ENCODE assay signal across 1 cellular context in genomic region chr19:5691930-5692784, GRCh38.
TF ChIP-seq lines count a peak whose summit lies in the region.

No MANE protein-coding gene starts in this region.

TF ChIP-seq in K562, 482 proteins besides CTCF, POLR2A, EP300 and RAD21 (continued from another document and continues in another):
- TF ChIP-seq ATF3 (IDR thresholded peaks at IDR 0.05), result no peak
- TF ChIP-seq ATF3 (CRISPR knock-in tag; conservative IDR thresholded peaks at IDR 0.05), result no peak; the same call in 1 of the 2 replicates
- no peak for TF ChIP-seq DLX4 (CRISPR knock-in tag; IDR thresholded peaks at IDR 0.05)
- TF ChIP-seq RBM22 (IDR thresholded peaks at IDR 0.05; ENCODE audit: low read depth, low read length, poor library complexity, severe bottlenecking), result peak; percentile 96
- no peak for TF ChIP-seq DEAF1 (CRISPR knock-in tag; IDR thresholded peaks at IDR 0.05)
- no peak for TF ChIP-seq ZFP1 (CRISPR knock-in tag; IDR thresholded peaks at IDR 0.05)
- no peak; a peak in 1 of 4 replicates for TF ChIP-seq MAZ (CRISPR knock-in tag; conservative IDR thresholded peaks at IDR 0.05 in 1 of 2, IDR thresholded peaks at IDR 0.05 in 1 of 2)
- no peak for TF ChIP-seq ZNF324 (CRISPR knock-in tag; IDR thresholded peaks at IDR 0.05)
- no peak for TF ChIP-seq DACH1 (IDR thresholded peaks at IDR 0.05; ENCODE audit: partially characterized antibody)
- no peak for TF ChIP-seq KLF1 (tag; IDR thresholded peaks at IDR 0.05)
- TF ChIP-seq ZNF561 (CRISPR knock-in tag; conservative IDR thresholded peaks at IDR 0.05), result no peak
- TF ChIP-seq CREB1 (IDR thresholded peaks at IDR 0.05), result peak; percentile 9
- TF ChIP-seq CREB1 (CRISPR knock-in tag; IDR thresholded peaks at IDR 0.05), result 0 out of 2 replicates have a peak, but pooled peaks have one; percentile 27
- no peak for TF ChIP-seq TFAM (CRISPR knock-in tag; conservative IDR thresholded peaks at IDR 0.05)
- TF ChIP-seq E2F4 (CRISPR knock-in tag; IDR thresholded peaks at IDR 0.05; ENCODE audit: low read depth), result no peak
- no peak for TF ChIP-seq ZBTB2 (IDR thresholded peaks at IDR 0.05)
- TF ChIP-seq ZKSCAN3 (CRISPR knock-in tag; IDR thresholded peaks at IDR 0.05), result no peak
- TF ChIP-seq EP400 (IDR thresholded peaks at IDR 0.05), result no peak
- TF ChIP-seq GATAD2B (IDR thresholded peaks at IDR 0.05; ENCODE audit: borderline replicate concordance), result no peak
- no peak for TF ChIP-seq ETS2 (tag; IDR thresholded peaks at IDR 0.05; ENCODE audit: borderline replicate concordance, poor library complexity, severe bottlenecking)
- TF ChIP-seq ATF4 (CRISPR knock-in tag; IDR thresholded peaks at IDR 0.05), result no peak
- no peak for TF ChIP-seq ERF (CRISPR knock-in tag; IDR thresholded peaks at IDR 0.05)
- no peak for TF ChIP-seq RBM25 (IDR thresholded peaks at IDR 0.05; ENCODE audit: low read depth, low read length, severe bottlenecking)
- no peak for TF ChIP-seq STAT5B (CRISPR knock-in tag; IDR thresholded peaks at IDR 0.05)
- TF ChIP-seq CHD1 (IDR thresholded peaks at IDR 0.05; ENCODE audit: low read length), result peak; percentile 72
- peak; percentile 62; the same call in 1 of the 2 replicates for TF ChIP-seq HDAC6 (IDR thresholded peaks at IDR 0.05; ENCODE audit: low read depth, low read length)
- TF ChIP-seq ZNF778 (CRISPR knock-in tag; IDR thresholded peaks at IDR 0.05), result no peak
- no peak for TF ChIP-seq MNT (conservative IDR thresholded peaks at IDR 0.05)
- no peak for TF ChIP-seq NFRKB (IDR thresholded peaks at IDR 0.05; ENCODE audit: low read depth)
- no peak for TF ChIP-seq HDAC2 (IDR thresholded peaks at IDR 0.05)
- peak; percentile 7 for TF ChIP-seq PCBP1 (IDR thresholded peaks at IDR 0.05; ENCODE audit: low read depth, low read length, poor library complexity, severe bottlenecking)
- TF ChIP-seq PBX2 (CRISPR knock-in tag; IDR thresholded peaks at IDR 0.05; ENCODE audit: low read depth), result no peak
- TF ChIP-seq PBX2 (tag; conservative IDR thresholded peaks at IDR 0.05; ENCODE audit: low read depth), result no peak
- TF ChIP-seq HOXB6 (CRISPR knock-in tag; IDR thresholded peaks at IDR 0.05; ENCODE audit: borderline replicate concordance), result no peak
- no peak for TF ChIP-seq PPARD (CRISPR knock-in tag; IDR thresholded peaks at IDR 0.05)
- no peak for TF ChIP-seq ZNF655 (CRISPR knock-in tag; IDR thresholded peaks at IDR 0.05)
- TF ChIP-seq THRAP3 (IDR thresholded peaks at IDR 0.05; ENCODE audit: borderline replicate concordance), result no peak
- peak; percentile 45; the same call in 1 of the 2 replicates for TF ChIP-seq MTA3 (IDR thresholded peaks at IDR 0.05; ENCODE audit: borderline replicate concordance)
- TF ChIP-seq RFX1 (IDR thresholded peaks at IDR 0.05), result no peak
- TF ChIP-seq ARID1B (IDR thresholded peaks at IDR 0.05), result no peak
- no peak for TF ChIP-seq TAF1 (IDR thresholded peaks at IDR 0.05; ENCODE audit: control insufficient read depth, extremely low read depth, insufficient read depth, low read length, severe bottlenecking)
- TF ChIP-seq MEF2A (IDR thresholded peaks at IDR 0.05; ENCODE audit: control insufficient read depth, low read depth, low read length), result no peak
- TF ChIP-seq GTF2E2 (tag; IDR thresholded peaks at IDR 0.05), result no peak
- TF ChIP-seq ZNF311 (CRISPR knock-in tag; IDR thresholded peaks at IDR 0.05), result no peak
- no peak for TF ChIP-seq ZNF551 (CRISPR knock-in tag; IDR thresholded peaks at IDR 0.05)
- no peak for TF ChIP-seq KAT8 (IDR thresholded peaks at IDR 0.05; ENCODE audit: low read depth)
- no peak for TF ChIP-seq E4F1 (CRISPR knock-in tag; IDR thresholded peaks at IDR 0.05; ENCODE audit: borderline replicate concordance)
- TF ChIP-seq HBP1 (CRISPR knock-in tag; IDR thresholded peaks at IDR 0.05), result 0 out of 2 replicates have a peak, but pooled peaks have one; percentile 9
- TF ChIP-seq ZSCAN32 (CRISPR knock-in tag; IDR thresholded peaks at IDR 0.05), result no peak
- TF ChIP-seq EHMT2 (IDR thresholded peaks at IDR 0.05), result no peak
- TF ChIP-seq ZNF174 (CRISPR knock-in tag; IDR thresholded peaks at IDR 0.05), result no peak
- TF ChIP-seq SAP30 (IDR thresholded peaks at IDR 0.05; ENCODE audit: borderline replicate concordance, insufficient read depth, low read depth, low read length, poor library complexity, severe bottlenecking), result no peak
- 0 out of 2 replicates have a peak, but pooled peaks have one; percentile 13 for TF ChIP-seq CEBPG (CRISPR knock-in tag; IDR thresholded peaks at IDR 0.05)
- no peak for TF ChIP-seq CEBPG (tag; conservative IDR thresholded peaks at IDR 0.05 in 1 of 2, IDR thresholded peaks at IDR 0.05 in 1 of 2)
- TF ChIP-seq RBM15 (IDR thresholded peaks at IDR 0.05; ENCODE audit: insufficient read depth, low read length), result no peak
- TF ChIP-seq PURB (CRISPR knock-in tag; IDR thresholded peaks at IDR 0.05; ENCODE audit: low read depth), result no peak
- no peak for TF ChIP-seq CBX2 (IDR thresholded peaks at IDR 0.05; ENCODE audit: insufficient read depth, low read length, poor library complexity, severe bottlenecking)
- no peak for TF ChIP-seq ZNF232 (CRISPR knock-in tag; IDR thresholded peaks at IDR 0.05)
- TF ChIP-seq FUS (optimal IDR thresholded peaks at IDR 0.05; ENCODE audit: low read depth, low read length), result peak; percentile 85
